ENCODE assay signal across 13 cellular contexts in genomic region chr6:158764188-158764849, GRCh38. TPM values are rescaled to one million over a fixed set of nuclear protein-coding genes. Genes with fewer than 3 reads are reported as not detected.
A peak's percentile ranks its signal among the peaks of the same experiment; 100 is the strongest.
DNase-seq lines count a peak whose midpoint lies in the region; ATAC-seq, FAIRE-seq and TF ChIP-seq lines count a peak whose summit lies in the region.
"Had no signal": no experiment of that assay in that cellular context is flagged by ENCODE, and none has a peak within 500 bp of the region (broad histone marks: within the 10 kb centered on the region; RNA-seq: fewer than 3 reads in every experiment).

No MANE protein-coding gene starts in this region.

- H3K36me3 Mint-ChIP-seq in CD14-positive monocyte, result peaks cover 81 to 94% of the 10 kb centered on the region in 2 donors
- peaks cover 76% of the 10 kb centered on the region for H3K36me3 Mint-ChIP-seq in activated CD4-positive, alpha-beta memory T cell treated with anti-CD3 and anti-CD28 coated beads, Interleukin-2, amount 10 ng/mL, durations not matched to agents 7 days and 5 days (ENCODE audit: low read depth)
- H3K36me3 Mint-ChIP-seq in stimulated activated memory B cell treated with anti-CD40 and anti-IgM and Interleukin-4, amounts not matched to agents 10 μg/mL and 1 μg/mL and 100 μg/mL, for 72 hours, result peaks cover 53% of the 10 kb centered on the region

- POLR2A ChIA-PET in activated CD4-positive, alpha-beta memory T cell treated with anti-CD3 and anti-CD28 coated beads, Interleukin-2, amount 10 ng/mL, durations not matched to agents 7 days and 5 days (lab: Charles Lee), result interaction anchor here (1.1 to 1.4 kb wide), 4 partner anchors 9 to 46 kb away, joined by 3 to 4 read pairs (median 3); no protein-coding TSS in a partner anchor

- H3K27me3 ChIP-seq in layer of hippocampus (ENCODE audit: control insufficient read depth, insufficient read depth, low read length), result no peaks in the 10 kb centered on the region

- H3K27me3 Mint-ChIP-seq in CD14-positive monocyte (ENCODE audit: low read depth in 3 of 3), result peaks cover 0 to 2% (median 0%) of the 10 kb centered on the region in 3 donors
- no peaks in the 10 kb centered on the region for H3K27me3 Mint-ChIP-seq in activated CD4-positive, alpha-beta memory T cell treated with anti-CD3 and anti-CD28 coated beads, Interleukin-2, amount 10 ng/mL, durations not matched to agents 7 days and 5 days
- H3K27me3 Mint-ChIP-seq in stimulated activated memory B cell treated with anti-CD40 and anti-IgM and Interleukin-4, amounts not matched to agents 10 μg/mL and 1 μg/mL and 100 μg/mL, for 72 hours, result no peaks in the 10 kb centered on the region

- FAIRE-seq in GM12891 (lab: Jason Lieb, UNC) (peak; percentile 5), urothelium cell line (lab: Jason Lieb, UNC) (no peak)
- FAIRE-seq: TTC549 had no signal

- H3K4me1 Mint-ChIP-seq in CD14-positive monocyte, result peaks cover 2% of the 10 kb centered on the region
- H3K4me1 Mint-ChIP-seq in activated CD4-positive, alpha-beta memory T cell treated with anti-CD3 and anti-CD28 coated beads, Interleukin-2, amount 10 ng/mL, durations not matched to agents 7 days and 5 days, result no peaks in the 10 kb centered on the region
- H3K4me1 Mint-ChIP-seq in stimulated activated memory B cell treated with anti-CD40 and anti-IgM and Interleukin-4, amounts not matched to agents 10 μg/mL and 1 μg/mL and 100 μg/mL, for 72 hours, result peaks cover 18% of the 10 kb centered on the region

- no peak for TF ChIP-seq CTCF in CD14-positive monocyte (IDR thresholded peaks at IDR 0.05)

- H3K27ac ChIP-seq in layer of hippocampus (ENCODE audit: low read depth, low read length), result peak overlapping the region; percentile 65

- H3K27ac Mint-ChIP-seq in CD14-positive monocyte, result peak overlapping the region; percentile 13 to 65 (median 40)
- H3K27ac Mint-ChIP-seq in activated CD4-positive, alpha-beta memory T cell treated with anti-CD3 and anti-CD28 coated beads, Interleukin-2, amount 10 ng/mL, durations not matched to agents 7 days and 5 days, result peak overlapping the region; percentile 54
- no peak overlapping the region for H3K27ac Mint-ChIP-seq in stimulated activated memory B cell treated with anti-CD40 and anti-IgM and Interleukin-4, amounts not matched to agents 10 μg/mL and 1 μg/mL and 100 μg/mL, for 72 hours
- H3K27ac Mint-ChIP-seq: activated T-helper 1 cell treated with anti-CD3 and anti-CD28 coated beads, Interleukin-12 subunit alpha, Interleukin-12 subunit beta, Interleukin-2, Interleukin-4 antibody, amounts not matched to agents 30 ng/mL and 10 ng/mL and 1 ng/mL, durations not matched to agents 14 hours and 24 hours and 36 hours had no signal

- H3K4me3 Mint-ChIP-seq in CD14-positive monocyte, result no peak overlapping the region
- H3K4me3 Mint-ChIP-seq in activated CD4-positive, alpha-beta memory T cell treated with anti-CD3 and anti-CD28 coated beads, Interleukin-2, amount 10 ng/mL, durations not matched to agents 7 days and 5 days, result no peak overlapping the region
- no peak overlapping the region for H3K4me3 Mint-ChIP-seq in stimulated activated memory B cell treated with anti-CD40 and anti-IgM and Interleukin-4, amounts not matched to agents 10 μg/mL and 1 μg/mL and 100 μg/mL, for 72 hours
- H3K4me3 Mint-ChIP-seq: activated T-helper 1 cell treated with anti-CD3 and anti-CD28 coated beads, Interleukin-12 subunit alpha, Interleukin-12 subunit beta, Interleukin-2, Interleukin-4 antibody, amounts not matched to agents 30 ng/mL and 10 ng/mL and 1 ng/mL, durations not matched to agents 14 hours and 24 hours and 36 hours had no signal

- intact Hi-C loops in CD14-positive monocyte (cut with micrococcal nuclease), result loop anchor here in 1 of 2 donors (5.0 kb wide), 1 partner anchor 62 kb away; no protein-coding TSS in a partner anchor

- no peak for ATAC-seq in stimulated activated memory B cell treated with anti-CD40 and anti-IgM and Interleukin-4, amounts not matched to agents 10 μg/mL and 1 μg/mL and 100 μg/mL, for 72 hours
- ATAC-seq in HG02840 (IDR thresholded peaks at IDR 0.05; ENCODE audit: low FRiP score, unreplicated experiment), result no peak

- TF ChIP-seq POLR2A in GM12891 (IDR thresholded peaks at IDR 0.05; ENCODE audit: low read depth, low read length), result peak; percentile 64

- peaks cover 0 to 5% (median 3%) of the 10 kb centered on the region in 7 donors for H3K9me3 Mint-ChIP-seq in CD14-positive monocyte
- no peaks in the 10 kb centered on the region for H3K9me3 Mint-ChIP-seq in activated CD4-positive, alpha-beta memory T cell treated with anti-CD3 and anti-CD28 coated beads, Interleukin-2, amount 10 ng/mL, durations not matched to agents 7 days and 5 days
- no peaks in the 10 kb centered on the region for H3K9me3 Mint-ChIP-seq in stimulated activated memory B cell treated with anti-CD40 and anti-IgM and Interleukin-4, amounts not matched to agents 10 μg/mL and 1 μg/mL and 100 μg/mL, for 72 hours
- H3K9me3 Mint-ChIP-seq: activated T-helper 1 cell treated with anti-CD3 and anti-CD28 coated beads, Interleukin-12 subunit alpha, Interleukin-12 subunit beta, Interleukin-2, Interleukin-4 antibody, amounts not matched to agents 30 ng/mL and 10 ng/mL and 1 ng/mL, durations not matched to agents 14 hours and 24 hours and 36 hours had no signal

- CTCF ChIA-PET in activated CD4-positive, alpha-beta memory T cell treated with anti-CD3 and anti-CD28 coated beads, Interleukin-2, amount 10 ng/mL, durations not matched to agents 7 days and 5 days (lab: Charles Lee), result interaction anchor here (1.6 kb wide), 1 partner anchor 61 kb away, joined by 4 read pairs; no protein-coding TSS in a partner anchor

- DNase-seq in CD14-positive monocyte (ENCODE audit: low spot score), result no peak
- DNase-seq in GM12891 (ENCODE audit: insufficient read length, low spot score), result no peak
- DNase-seq in activated CD4-positive, alpha-beta memory T cell treated with anti-CD3 and anti-CD28 coated beads, Interleukin-2, amount 10 ng/mL, durations not matched to agents 7 days and 5 days, result no peak
- DNase-seq in urothelium cell line (ENCODE audit: low spot score), result no peak
- DNase-seq in activated CD4-positive, CD25-positive, alpha-beta regulatory T cell (lab: John Stamatoyannopoulos, UW), result no peak
- DNase-seq: KG1, NCI-H1436 treated with DMSO at 0.1 percent for 48 hours, NCI-H524 treated with DMSO at 0.1 percent for 48 hours had no signal

TF ChIP-seq in GM12891, 5 proteins besides CTCF, POLR2A, EP300 and RAD21:
- TF ChIP-seq POU2F2 (IDR thresholded peaks at IDR 0.05; ENCODE audit: low read depth, low read length) (peak; percentile 61), PAX5 (IDR thresholded peaks at IDR 0.05; ENCODE audit: insufficient read depth, low read length, severe bottlenecking) (no peak), POLR2AphosphoS5 (IDR thresholded peaks at IDR 0.05; ENCODE audit: low read depth, low read length) (peak; percentile 87)
TF ChIP-seq in GM12891: peak in this region for 2.

RNA-seq across cellular contexts. Expression of gene EZR, which starts 54.8 kb away (rescaled TPM):
- 10 to 100 TPM; 86.3 to 95.8 TPM for polyA plus RNA-seq in CD14-positive monocyte
- polyA plus RNA-seq in GM12891 (2012; ENCODE audit: low read depth, missing spikeins), result 166 TPM
- 100 to 1,000 TPM; 225 to 228 TPM for total RNA-seq in activated CD4-positive, alpha-beta memory T cell treated with anti-CD3 and anti-CD28 coated beads, Interleukin-2, amount 10 ng/mL, durations not matched to agents 7 days and 5 days
